ENCODE assay signal across 8 cellular contexts in the genomic region with DNA sequence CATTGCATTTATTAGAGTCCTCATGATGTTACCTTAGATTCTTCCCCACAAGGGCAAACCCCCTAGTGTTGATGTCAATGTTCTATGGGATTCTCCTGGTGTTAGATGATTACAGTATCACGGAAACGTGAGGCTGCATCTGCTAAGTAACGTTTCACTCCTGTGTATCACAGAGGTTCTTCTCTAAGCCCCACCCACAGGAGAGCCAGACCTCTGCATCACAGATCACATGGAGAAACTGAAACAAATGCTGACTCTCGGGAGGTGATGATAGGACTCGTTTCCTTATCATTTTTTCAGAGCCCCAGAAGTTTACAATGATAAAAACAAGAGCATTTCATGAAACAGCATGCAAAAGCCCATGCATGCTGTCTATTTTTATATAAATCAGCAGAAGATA.
DNase-seq lines count a peak whose midpoint lies in the region; ATAC-seq and TF ChIP-seq lines count a peak whose summit lies in the region.

No MANE protein-coding gene starts in this region.

- POLR2A ChIA-PET in activated CD4-positive, alpha-beta memory T cell treated with anti-CD3 and anti-CD28 coated beads, Interleukin-2, amount 10 ng/mL, durations not matched to agents 7 days and 5 days (lab: Charles Lee): interaction anchor here (2.0 to 2.1 kb wide), 2 partner anchors 195 to 1030 kb away, joined by 6 to 9 read pairs; partner anchors contain the start of genes NSUN2 and SRD5A1

- peak; percentile 74 for DNase-seq in activated CD4-positive, alpha-beta memory T cell treated with anti-CD3 and anti-CD28 coated beads, Interleukin-2, amount 10 ng/mL, durations not matched to agents 7 days and 5 days
- DNase-seq in spleen (no peak), NCI-H82 (lab: John Stamatoyannopoulos, UW) (no peak), COR-L47 (lab: John Stamatoyannopoulos, UW) (no peak), dermis blood vessel endothelial cell (no peak)

- H3K36me3 ChIP-seq in ACC112 (ENCODE audit: insufficient read depth, low read length) (no peaks in the 10 kb centered on the region), spleen (no peaks in the 10 kb centered on the region)

- no peak for TF ChIP-seq POLR2A in spleen (IDR thresholded peaks at IDR 0.05)

- peaks cover 10% of the 10 kb centered on the region for H3K9me3 Mint-ChIP-seq in activated CD4-positive, alpha-beta memory T cell treated with anti-CD3 and anti-CD28 coated beads, Interleukin-2, amount 10 ng/mL, durations not matched to agents 7 days and 5 days

- H3K27ac Mint-ChIP-seq in activated CD4-positive, alpha-beta memory T cell treated with anti-CD3 and anti-CD28 coated beads, Interleukin-2, amount 10 ng/mL, durations not matched to agents 7 days and 5 days: peak overlapping the region; percentile 85

- no peaks in the 10 kb centered on the region for H3K79me2 ChIP-seq in ACC112 (ENCODE audit: control insufficient read depth, insufficient read depth, low read length, unreplicated experiment)

- peaks cover 0 to 2% (median under 1%) of the 10 kb centered on the region in 8 donors for H3K9me3 ChIP-seq in spleen

- no peak overlapping the region for H3K27ac ChIP-seq in ACC112 (ENCODE audit: low read depth, low read length)
- H3K27ac ChIP-seq in spleen: peak overlapping the region in 2 of 8 donors; percentile 31 to 35

- CTCF ChIA-PET in activated CD4-positive, alpha-beta memory T cell treated with anti-CD3 and anti-CD28 coated beads, Interleukin-2, amount 10 ng/mL, durations not matched to agents 7 days and 5 days (lab: Charles Lee): no interaction called here

- H3K4me1 Mint-ChIP-seq in activated CD4-positive, alpha-beta memory T cell treated with anti-CD3 and anti-CD28 coated beads, Interleukin-2, amount 10 ng/mL, durations not matched to agents 7 days and 5 days: peaks cover 57% of the 10 kb centered on the region

- peak; percentile 83 for ATAC-seq in GM19395 (IDR thresholded peaks at IDR 0.05; ENCODE audit: unreplicated experiment)
- ATAC-seq in HG03280 (IDR thresholded peaks at IDR 0.05; ENCODE audit: unreplicated experiment): peak; percentile 87

- H3K36me3 Mint-ChIP-seq in activated CD4-positive, alpha-beta memory T cell treated with anti-CD3 and anti-CD28 coated beads, Interleukin-2, amount 10 ng/mL, durations not matched to agents 7 days and 5 days (ENCODE audit: low read depth): peaks cover 5% of the 10 kb centered on the region

- H3K27me3 Mint-ChIP-seq in activated CD4-positive, alpha-beta memory T cell treated with anti-CD3 and anti-CD28 coated beads, Interleukin-2, amount 10 ng/mL, durations not matched to agents 7 days and 5 days: peaks cover 14% of the 10 kb centered on the region

- TF ChIP-seq CTCF in spleen (IDR thresholded peaks at IDR 0.05 in 8 of 11, conservative IDR thresholded peaks at IDR 0.05 in 3 of 11): no peak

- H3K4me3 ChIP-seq in ACC112 (ENCODE audit: low read depth, low read length): peak overlapping the region; percentile 47; the same call in 1 of the 2 replicates
- H3K4me3 ChIP-seq in spleen: peak overlapping the region in 5 of 8 donors; percentile 3 to 49 (median 15)

- H2AFZ ChIP-seq in ACC112 (ENCODE audit: low read length, unreplicated experiment): no peak overlapping the region

- H3K4me3 Mint-ChIP-seq in activated CD4-positive, alpha-beta memory T cell treated with anti-CD3 and anti-CD28 coated beads, Interleukin-2, amount 10 ng/mL, durations not matched to agents 7 days and 5 days: peak overlapping the region; percentile 69

- intact Hi-C loops in spleen (cut with DNase I; ENCODE audit: low total_unique reads): no loop called here

- no peaks in the 10 kb centered on the region for H3K4me1 ChIP-seq in ACC112 (ENCODE audit: control insufficient read depth, insufficient read depth, low read length, unreplicated experiment)
- peaks cover 0 to 20% (median 3%) of the 10 kb centered on the region in 6 donors for H3K4me1 ChIP-seq in spleen

- WGBS in spleen, 5 donors: 17 to 35% (median 29%) methylated on average over 5 of the region's 5 CpGs

- H3K27me3 ChIP-seq in ACC112 (ENCODE audit: insufficient read depth, low read length) (peaks cover 37% of the 10 kb centered on the region), spleen (replicated peaks in 1 of 7) (peaks cover 0 to 5% (median 0%) of the 10 kb centered on the region in 7 donors)
